In the genomic region with DNA sequence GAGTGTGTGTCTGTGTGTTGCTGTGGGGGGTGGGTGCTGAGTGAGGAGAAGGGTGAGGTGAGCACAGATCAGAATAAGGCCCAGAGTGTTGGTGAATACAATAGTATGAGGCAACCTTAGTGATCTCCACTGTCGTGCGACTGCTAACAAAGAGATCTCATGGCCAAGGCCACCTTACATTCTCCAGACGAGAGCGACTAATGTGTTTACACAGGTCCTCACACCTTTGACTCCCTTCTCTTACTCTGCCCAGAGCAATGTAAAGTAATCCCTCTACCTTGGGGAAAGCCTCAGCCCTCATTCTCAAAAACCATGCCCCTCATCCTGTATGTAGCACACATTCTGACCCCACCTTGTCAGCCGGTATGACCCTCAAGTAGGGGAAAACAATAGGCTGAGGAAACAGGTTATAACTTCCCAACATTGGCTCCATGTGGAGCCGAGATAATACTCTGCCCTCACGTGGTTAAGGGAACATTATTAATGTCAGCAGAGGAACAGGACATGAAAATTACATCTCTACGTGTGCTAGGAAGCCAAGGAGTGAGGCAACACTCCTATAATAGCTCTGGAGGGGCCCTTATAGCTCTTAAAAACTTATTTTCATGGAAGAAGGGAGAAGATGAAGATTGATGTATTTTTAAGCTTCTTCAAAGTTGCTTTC, we compare ENCODE assay signal across 15 cellular contexts.
DNase-seq lines count a peak whose midpoint lies in the region; ATAC-seq, FAIRE-seq and TF ChIP-seq lines count a peak whose summit lies in the region.
"Had no signal": no experiment of that assay in that cellular context is flagged by ENCODE, and none has a peak within 500 bp of the region (broad histone marks: within the 10 kb centered on the region; RNA-seq: fewer than 3 reads in every experiment).

No MANE protein-coding gene starts in this region.

- no peak overlapping the region for H3K4me3 Mint-ChIP-seq in GM23338
- H3K4me3 Mint-ChIP-seq: CD4-positive, alpha-beta memory T cell had no signal

- no TSS peak for BruUV-seq in GM12878 (replicated peaks; lab: Mats Ljungman, UMichigan)

- SMC1A ChIA-PET in GM12878 (lab: Charles Lee; ENCODE audit: uncharacterized antibody, unreplicated experiment), result no interaction called here

- H2BK15ac ChIP-seq in mesenchymal stem cell (ENCODE audit: low read depth, poor library complexity, severe bottlenecking), result no peak overlapping the region

- ATAC-seq in GM23338 (no peak), GM12878 (no peak), HG02588 (IDR thresholded peaks at IDR 0.05; ENCODE audit: unreplicated experiment) (no peak), body of pancreas (no peak), HG03025 (IDR thresholded peaks at IDR 0.05; ENCODE audit: low FRiP score, unreplicated experiment) (no peak)

- intact Hi-C loops in GM12878 (cut with micrococcal nuclease; ENCODE audit: unreplicated experiment), result no loop called here
- intact Hi-C loops in body of pancreas (cut with DNase I), result no loop called here

- no peak overlapping the region for H3K4ac ChIP-seq in mesenchymal stem cell (ENCODE audit: low read depth in 1 of 2, low read length in 2 of 2)

- peaks cover 5% of the 10 kb centered on the region; the same call in 2 of the 3 replicates for H3K4me1 Mint-ChIP-seq in GM23338
- H3K4me1 Mint-ChIP-seq: CD4-positive, alpha-beta memory T cell had no signal

- H2AFZ ChIP-seq in ACC112 (ENCODE audit: low read length, unreplicated experiment), result no peak overlapping the region
- H2AFZ ChIP-seq in GM23338, result no peak overlapping the region
- no peak overlapping the region for H2AFZ ChIP-seq in GM12878 (ENCODE audit: control insufficient read depth, low read depth, low read length)
- no peak overlapping the region for H2AFZ ChIP-seq in mesenchymal stem cell (ENCODE audit: low read depth, low read length)
- H2AFZ ChIP-seq: PC-9 had no signal

- no peaks in the 10 kb centered on the region for H3F3A ChIP-seq in GM23338 (replicated peaks; ENCODE audit: low read depth)

- H2AK5ac ChIP-seq in mesenchymal stem cell (ENCODE audit: low read length, severe bottlenecking), result peak overlapping the region; percentile 61

- no peak overlapping the region for H3K4me2 ChIP-seq in GM23338
- H3K4me2 ChIP-seq in GM12878 (ENCODE audit: control insufficient read depth, insufficient read depth), result no peak overlapping the region
- H3K4me2 ChIP-seq in mesenchymal stem cell (ENCODE audit: low read length, poor library complexity, severe bottlenecking), result no peak overlapping the region
- H3K4me2 ChIP-seq: PC-9 had no signal

- H3K18ac ChIP-seq in mesenchymal stem cell (ENCODE audit: low read depth in 1 of 2, low read length in 2 of 2), result peak overlapping the region in 1 of 2 experiments; percentile 44

- peaks cover 22% of the 10 kb centered on the region for H3K4me1 ChIP-seq in ACC112 (ENCODE audit: control insufficient read depth, insufficient read depth, low read length, unreplicated experiment)
- no peaks in the 10 kb centered on the region; the same call in 1 of the 2 replicates for H3K4me1 ChIP-seq in GM23338 (ENCODE audit: insufficient read depth)
- H3K4me1 ChIP-seq in GM12878 (ENCODE audit: control insufficient read depth, insufficient read depth, low read length), result no peaks in the 10 kb centered on the region
- peaks cover 6% of the 10 kb centered on the region for H3K4me1 ChIP-seq in mesenchymal stem cell (ENCODE audit: control insufficient read depth, insufficient read depth, low read depth, low read length)
- no peaks in the 10 kb centered on the region for H3K4me1 ChIP-seq in body of pancreas
- H3K4me1 ChIP-seq: HAP-1 had no signal

- H3K36me3 ChIP-seq in ACC112 (ENCODE audit: insufficient read depth, low read length), result no peaks in the 10 kb centered on the region
- H3K36me3 ChIP-seq in GM23338 (ENCODE audit: insufficient read depth), result no peaks in the 10 kb centered on the region
- H3K36me3 ChIP-seq in GM12878 (ENCODE audit: control insufficient read depth in 2 of 2, insufficient read depth in 2 of 2, low read length in 1 of 2), result no peaks in the 10 kb centered on the region
- no peaks in the 10 kb centered on the region for H3K36me3 ChIP-seq in mesenchymal stem cell (ENCODE audit: control insufficient read depth in 1 of 2, insufficient read depth in 2 of 2, low read depth in 1 of 2, low read length in 2 of 2)
- H3K36me3 ChIP-seq in body of pancreas (replicated peaks in 1 of 2; ENCODE audit: insufficient read depth in 1 of 2, low read depth in 2 of 2), result no peaks in the 10 kb centered on the region
- H3K36me3 ChIP-seq: HAP-1 had no signal

- no peaks in the 10 kb centered on the region for H3K79me2 ChIP-seq in ACC112 (ENCODE audit: control insufficient read depth, insufficient read depth, low read length, unreplicated experiment)
- H3K79me2 ChIP-seq in GM23338 (replicated peaks; ENCODE audit: insufficient read depth), result no peaks in the 10 kb centered on the region
- no peaks in the 10 kb centered on the region for H3K79me2 ChIP-seq in GM12878 (ENCODE audit: control insufficient read depth, insufficient read depth, low read length)

- H3K4me3 ChIP-seq in ACC112 (ENCODE audit: low read depth, low read length) (no peak overlapping the region), GM23338 (no peak overlapping the region), GM12878 (no peak overlapping the region), mesenchymal stem cell (ENCODE audit: insufficient read depth in 1 of 2, low read depth in 1 of 2, low read length in 2 of 2) (no peak overlapping the region), body of pancreas (no peak overlapping the region)
- H3K4me3 ChIP-seq: HAP-1, PC-9, SK-N-MC had no signal

- RAD21 ChIA-PET in GM12878 (lab: Charles Lee; ENCODE audit: unreplicated experiment), result no interaction called here

- no peaks in the 10 kb centered on the region for H3K27me3 ChIP-seq in ACC112 (ENCODE audit: insufficient read depth, low read length)
- H3K27me3 ChIP-seq in GM23338 (ENCODE audit: insufficient read depth), result no peaks in the 10 kb centered on the region
- H3K27me3 ChIP-seq in GM12878 (replicated peaks in 1 of 2; ENCODE audit: control insufficient read depth in 2 of 2, insufficient read depth in 2 of 2, low read length in 1 of 2), result 0 out of 4 replicates have a peak, but pooled peaks cover 0 to 3% of the 10 kb centered on the region in 2 experiments
- no peaks in the 10 kb centered on the region for H3K27me3 ChIP-seq in mesenchymal stem cell (ENCODE audit: control insufficient read depth in 1 of 2, insufficient read depth in 1 of 2, low read length in 2 of 2)
- H3K27me3 ChIP-seq in body of pancreas, result no peaks in the 10 kb centered on the region

- no peak overlapping the region for H2BK120ac ChIP-seq in mesenchymal stem cell (ENCODE audit: low read depth, low read length)

- TF ChIP-seq CTCF in GM23338 (conservative IDR thresholded peaks at IDR 0.05; ENCODE audit: low read depth in 2 of 2), result no peak
- TF ChIP-seq CTCF in GM12878 (IDR thresholded peaks at IDR 0.05 in 2 of 3, conservative IDR thresholded peaks at IDR 0.05 in 1 of 3; ENCODE audit: control insufficient read depth in 2 of 3, extremely low read depth in 1 of 3, insufficient read depth in 1 of 3, low read depth in 3 of 3, low read length in 3 of 3), result no peak
- TF ChIP-seq CTCF in body of pancreas (IDR thresholded peaks at IDR 0.05), result no peak

- no peak overlapping the region for H3K9ac ChIP-seq in GM12878 (ENCODE audit: control insufficient read depth, insufficient read depth, low read length)
- H3K9ac ChIP-seq in mesenchymal stem cell (ENCODE audit: low read length), result no peak overlapping the region

- POLR2A ChIA-PET in GM12878 (lab: Charles Lee), result no interaction called here

- DNase-seq in GM23338 (ENCODE audit: low spot score), result no peak
- DNase-seq in GM12878 (ENCODE audit: low read depth, low spot score), result no peak
- DNase-seq in mesenchymal stem cell, result no peak
- no peak for DNase-seq in activated naive CD4-positive, alpha-beta T cell treated with Interleukin-2 at 50 U/mL for 16 hours
- DNase-seq in body of pancreas, result no peak
- DNase-seq: CD4-positive, alpha-beta memory T cell; GF-D8; NCI-H2029; PC-9 had no signal

- no peak for TF ChIP-seq EP300 in GM12878 (IDR thresholded peaks at IDR 0.05; ENCODE audit: borderline replicate concordance in 1 of 2, control insufficient read depth in 1 of 2, low read depth in 2 of 2, low read length in 2 of 2)

- peak overlapping the region in 1 of 2 experiments; percentile 90 for H3K14ac ChIP-seq in mesenchymal stem cell (ENCODE audit: low read length in 2 of 2)

- no peaks in the 10 kb centered on the region for H3K79me1 ChIP-seq in mesenchymal stem cell (replicated peaks; ENCODE audit: low read length, poor library complexity, severe bottlenecking)

- CTCF ChIA-PET in GM12878 (lab: Yijun Ruan, JAX), result no interaction called here

- TF ChIP-seq POLR2A in GM12878 (IDR thresholded peaks at IDR 0.05; ENCODE audit: low read depth, low read length) (no peak), body of pancreas (IDR thresholded peaks at IDR 0.05) (no peak)

- peak overlapping the region; percentile 87 for H3K27ac ChIP-seq in ACC112 (ENCODE audit: low read depth, low read length)
- no peak overlapping the region for H3K27ac ChIP-seq in GM23338 (ENCODE audit: low read depth)
- H3K27ac ChIP-seq in GM12878 (ENCODE audit: control insufficient read depth, insufficient read depth), result no peak overlapping the region
- no peak overlapping the region for H3K27ac ChIP-seq in mesenchymal stem cell (ENCODE audit: low read length, poor library complexity, severe bottlenecking)
- no peak overlapping the region for H3K27ac ChIP-seq in body of pancreas
- H3K27ac ChIP-seq: HL-60, PC-9, SK-N-MC had no signal

- H4K8ac ChIP-seq in mesenchymal stem cell (ENCODE audit: low read length), result no peak overlapping the region

- H2BK12ac ChIP-seq in mesenchymal stem cell (ENCODE audit: low read length in 2 of 2), result peak overlapping the region; percentile 47 to 98

- WGBS in GM12878 (ENCODE audit: insufficient coverage, insufficient replicate concordance, low lambda C conversion rate, missing lambda C conversion rate), result 32% methylated on average over 8 of the region's 8 CpGs
- WGBS in mesenchymal stem cell, result 84% methylated on average over 8 of the region's 8 CpGs
- 50 to 57% methylated on average over 8 of the region's 8 CpGs for WGBS in body of pancreas, 2 donors

- H3K9me3 Mint-ChIP-seq in GM23338, result no peaks in the 10 kb centered on the region
- H3K9me3 Mint-ChIP-seq: CD4-positive, alpha-beta memory T cell had no signal

- H3K9me2 ChIP-seq in GM23338 (ENCODE audit: insufficient read depth), result no peaks in the 10 kb centered on the region

- peaks cover 9% of the 10 kb centered on the region for H3K27me3 Mint-ChIP-seq in GM23338 (ENCODE audit: insufficient read depth, low read depth, poor library complexity)

- TF ChIP-seq RAD21 in GM12878 (IDR thresholded peaks at IDR 0.05; ENCODE audit: insufficient read depth, low read depth, low read length), result no peak

- in situ Hi-C loops in GM12878 (cut with MboI), result no loop called here

- H3K9me3 ChIP-seq in GM12878 (replicated peaks; ENCODE audit: control insufficient read depth, insufficient read depth, low read length), result no peaks in the 10 kb centered on the region
- H3K9me3 ChIP-seq in mesenchymal stem cell (ENCODE audit: control insufficient read depth, low read length), result no peaks in the 10 kb centered on the region
- H3K9me3 ChIP-seq in body of pancreas, result no peaks in the 10 kb centered on the region
- H3K9me3 ChIP-seq: HAP-1 had no signal

- H2BK5ac ChIP-seq in mesenchymal stem cell (ENCODE audit: low read depth, low read length, poor library complexity, severe bottlenecking), result no peak overlapping the region

- H3K23ac ChIP-seq in mesenchymal stem cell (ENCODE audit: low read length in 2 of 2), result no peak overlapping the region

- no peak for FAIRE-seq in GM12878 (lab: Jason Lieb, UNC)

- H3K27ac Mint-ChIP-seq in GM23338, result peak overlapping the region; percentile 76; the same call in 1 of the 2 replicates
- H3K27ac Mint-ChIP-seq: CD4-positive, alpha-beta memory T cell had no signal

- H3K36me3 Mint-ChIP-seq in GM23338 (ENCODE audit: low read depth), result no peaks in the 10 kb centered on the region

- no peak overlapping the region for H4K91ac ChIP-seq in mesenchymal stem cell (ENCODE audit: low read length)

- no peaks in the 10 kb centered on the region for H4K20me1 ChIP-seq in GM23338 (replicated peaks; ENCODE audit: insufficient read depth)
- H4K20me1 ChIP-seq in GM12878 (ENCODE audit: control insufficient read depth, insufficient read depth), result no peaks in the 10 kb centered on the region
